ENCODE assay signal across 8 cellular contexts in genomic region chr9:72856985-72857631, GRCh38.
DNase-seq lines count a peak whose midpoint lies in the region; ATAC-seq and TF ChIP-seq lines count a peak whose summit lies in the region.

No MANE protein-coding gene starts in this region.

- TF ChIP-seq POLR2A in IMR-90 (IDR thresholded peaks at IDR 0.05; ENCODE audit: low read depth, low read length) (no peak), gastrocnemius medialis (IDR thresholded peaks at IDR 0.05) (no peak)

- H3K36me3 ChIP-seq in IMR-90 (ENCODE audit: control insufficient read depth, insufficient read depth, low read length) (no peaks in the 10 kb centered on the region), WERI-Rb-1 (no peaks in the 10 kb centered on the region), gastrocnemius medialis (no peaks in the 10 kb centered on the region)

- peak; percentile 12 for TF ChIP-seq CTCF in natural killer cell (IDR thresholded peaks at IDR 0.05)
- TF ChIP-seq CTCF in IMR-90 (conservative IDR thresholded peaks at IDR 0.05; ENCODE audit: low read depth, low read length): peak; percentile 50
- TF ChIP-seq CTCF in WERI-Rb-1 (IDR thresholded peaks at IDR 0.05; ENCODE audit: low read depth, low read length): peak; percentile 51
- peak; percentile 19 to 66 (median 47) for TF ChIP-seq CTCF in gastrocnemius medialis (IDR thresholded peaks at IDR 0.05 in 4 of 5, conservative IDR thresholded peaks at IDR 0.05 in 1 of 5)

- TF ChIP-seq RAD21 in IMR-90 (IDR thresholded peaks at IDR 0.05; ENCODE audit: low read length): peak; percentile 33; the same call in 1 of the 2 replicates

- intact Hi-C loops in natural killer cell (cut with micrococcal nuclease) (loop anchor here (1.0 kb wide), 1 partner anchor 225 kb away; no protein-coding TSS in a partner anchor), IMR-90 (cut with micrococcal nuclease) (loop anchor here (1.0 to 2.0 kb wide), 3 partner anchors 166 to 328 kb away; no protein-coding TSS in a partner anchor), left cardiac atrium (cut with DNase I) (loop anchor here in 1 of 2 donors (2.0 to 10.0 kb wide), 3 partner anchors 165 to 328 kb away; no protein-coding TSS in a partner anchor), gastrocnemius medialis (cut with DNase I; ENCODE audit: low total_unique reads) (loop anchor here (5.0 kb wide), 3 partner anchors 165 to 325 kb away; no protein-coding TSS in a partner anchor)

- no peak overlapping the region for H3K4me3 Mint-ChIP-seq in natural killer cell
- H3K4me3 Mint-ChIP-seq in natural killer cell treated with Interleukin-12 subunit alpha and Interleukin-12 subunit beta and Interleukin-15 and Interleukin-18, amount 100 ng/mL, for 72 hours: no peak overlapping the region

- no peak overlapping the region for H3K56ac ChIP-seq in IMR-90 (ENCODE audit: extremely low read depth, insufficient read depth, low read length)

- no peak overlapping the region for H3K4me2 ChIP-seq in IMR-90 (ENCODE audit: low read depth, low read length)

- H3K4me3 ChIP-seq in IMR-90 (ENCODE audit: insufficient read depth, low read depth, low read length) (no peak overlapping the region), WERI-Rb-1 (ENCODE audit: low read depth, low read length) (no peak overlapping the region), gastrocnemius medialis (no peak overlapping the region)

- POLR2A ChIA-PET in IMR-90 (lab: Charles Lee; ENCODE audit: unreplicated experiment): no interaction called here

- CTCF ChIA-PET in IMR-90 (lab: Yijun Ruan, JAX): interaction anchor here (0.6 to 1.9 kb wide), 12 partner anchors 11 to 1664 kb away, joined by 3 to 6 read pairs (median 4); no protein-coding TSS in a partner anchor

- no peak overlapping the region for H2BK120ac ChIP-seq in IMR-90 (ENCODE audit: low read depth, low read length)

- no peaks in the 10 kb centered on the region for H3K4me1 Mint-ChIP-seq in natural killer cell
- H3K4me1 Mint-ChIP-seq in natural killer cell treated with Interleukin-12 subunit alpha and Interleukin-12 subunit beta and Interleukin-15 and Interleukin-18, amount 100 ng/mL, for 72 hours (ENCODE audit: low read depth in 2 of 2): no peaks in the 10 kb centered on the region

- no peak overlapping the region for H2AFZ ChIP-seq in IMR-90 (replicated peaks; ENCODE audit: low read length, poor library complexity)

- no peak overlapping the region for H3K23ac ChIP-seq in IMR-90 (ENCODE audit: low read depth, low read length)

- no TSS peak for BruUV-seq in IMR-90 (replicated peaks; lab: Mats Ljungman, UMichigan)

- no peak overlapping the region for H3K27ac Mint-ChIP-seq in natural killer cell
- H3K27ac Mint-ChIP-seq in natural killer cell treated with Interleukin-12 subunit alpha and Interleukin-12 subunit beta and Interleukin-15 and Interleukin-18, amount 100 ng/mL, for 72 hours: no peak overlapping the region

- no peak overlapping the region for H2BK5ac ChIP-seq in IMR-90 (ENCODE audit: low read depth, low read length, poor library complexity, severe bottlenecking)

- in situ Hi-C loops in IMR-90 (cut with MboI; ENCODE audit: low sequenced_read_pairs): loop anchor here (10.0 kb wide), 2 partner anchors 168 to 328 kb away; no protein-coding TSS in a partner anchor
- in situ Hi-C loops in gastrocnemius medialis (cut with MboI; ENCODE audit: low sequenced_read_pairs in 4 of 4): loop anchor here (5.0 to 25.0 kb wide), 7 partner anchors 160 to 330 kb away; no protein-coding TSS in a partner anchor

- H2AK5ac ChIP-seq in IMR-90 (ENCODE audit: low read depth, low read length): no peak overlapping the region

- no peak overlapping the region for H3K14ac ChIP-seq in IMR-90 (replicated peaks; ENCODE audit: low read depth, low read length)

- H3K36me3 Mint-ChIP-seq in natural killer cell: no peaks in the 10 kb centered on the region
- no peaks in the 10 kb centered on the region for H3K36me3 Mint-ChIP-seq in natural killer cell treated with Interleukin-12 subunit alpha and Interleukin-12 subunit beta and Interleukin-15 and Interleukin-18, amount 100 ng/mL, for 72 hours

- no peak overlapping the region for H2BK20ac ChIP-seq in IMR-90 (ENCODE audit: low read depth, low read length)

- no peaks in the 10 kb centered on the region for H4K20me1 ChIP-seq in IMR-90 (ENCODE audit: insufficient read depth, low read length)

- WGBS in IMR-90 (ENCODE audit: extremely low coverage in 2 of 2, insufficient read length in 1 of 2), 2 experiments: no CpG with 5 or more reads among the region's 6 CpGs

- H3K4me1 ChIP-seq in IMR-90 (ENCODE audit: control insufficient read depth, insufficient read depth, low read length) (no peaks in the 10 kb centered on the region; the same call in 1 of the 2 replicates), gastrocnemius medialis (peaks cover 15 to 18% of the 10 kb centered on the region in 2 donors)

- no peak overlapping the region for H4K91ac ChIP-seq in IMR-90 (ENCODE audit: insufficient read depth, low read depth, low read length)

- H3K9me3 Mint-ChIP-seq in natural killer cell: no peaks in the 10 kb centered on the region
- H3K9me3 Mint-ChIP-seq in natural killer cell treated with Interleukin-12 subunit alpha and Interleukin-12 subunit beta and Interleukin-15 and Interleukin-18, amount 100 ng/mL, for 72 hours: no peaks in the 10 kb centered on the region

- H3K18ac ChIP-seq in IMR-90 (ENCODE audit: low read depth, low read length): no peak overlapping the region

- no peaks in the 10 kb centered on the region for H3K27me3 Mint-ChIP-seq in natural killer cell (ENCODE audit: low read depth in 2 of 2)
- H3K27me3 Mint-ChIP-seq in natural killer cell treated with Interleukin-12 subunit alpha and Interleukin-12 subunit beta and Interleukin-15 and Interleukin-18, amount 100 ng/mL, for 72 hours: peaks cover 6 to 7% of the 10 kb centered on the region in 2 donors

- H3K9me1 ChIP-seq in IMR-90 (ENCODE audit: insufficient read depth, low read length): no peaks in the 10 kb centered on the region

- no peak for DNase-seq in natural killer cell
- DNase-seq in natural killer cell treated with Interleukin-12 subunit alpha and Interleukin-12 subunit beta and Interleukin-15 and Interleukin-18, amount 100 ng/mL, for 72 hours (ENCODE audit: low spot score): no peak
- peak; percentile 56 for DNase-seq in IMR-90
- peak; percentile 17 for DNase-seq in WERI-Rb-1
- DNase-seq in left cardiac atrium: no peak
- DNase-seq in gastrocnemius medialis: no peak
- no peak for DNase-seq in occipital lobe (lab: John Stamatoyannopoulos, UW)
- no peak for DNase-seq in NCI-H345 treated with DMSO at 0.1 percent for 48 hours (lab: John Stamatoyannopoulos, UW; ENCODE audit: unreplicated experiment)

- H3K27me3 ChIP-seq in IMR-90 (ENCODE audit: control insufficient read depth, insufficient read depth, low read length) (no peaks in the 10 kb centered on the region), WERI-Rb-1 (ENCODE audit: insufficient read depth, low read depth, severe bottlenecking) (no peaks in the 10 kb centered on the region), gastrocnemius medialis (no peaks in the 10 kb centered on the region)

- no peak overlapping the region for H3K4ac ChIP-seq in IMR-90 (ENCODE audit: low read depth, low read length)

- ATAC-seq in natural killer cell (no peak), IMR-90 (ENCODE audit: low read depth) (peak; percentile 69), left cardiac atrium (peak; percentile 75 to 77), gastrocnemius medialis (peak; percentile 64 to 77)
- ATAC-seq in natural killer cell treated with Interleukin-12 subunit alpha and Interleukin-12 subunit beta and Interleukin-15 and Interleukin-18, amount 100 ng/mL, for 72 hours: no peak

- H3K27ac ChIP-seq in IMR-90 (ENCODE audit: insufficient read depth, low read length) (no peak overlapping the region), WERI-Rb-1 (no peak overlapping the region), gastrocnemius medialis (peak overlapping the region in 2 of 4 donors; percentile 16 to 17)

- no peak overlapping the region for H3K9ac ChIP-seq in IMR-90 (ENCODE audit: low read depth, low read length)

- dilution Hi-C loops in IMR-90 (cut with HindIII; ENCODE audit: low sequenced_read_pairs, unreplicated experiment): no loop called here

- no peak overlapping the region for H4K5ac ChIP-seq in IMR-90 (ENCODE audit: low read depth, low read length)

- no peak overlapping the region for H4K8ac ChIP-seq in IMR-90 (ENCODE audit: low read depth in 2 of 2, low read length in 2 of 2)

- no peak overlapping the region for H2BK15ac ChIP-seq in IMR-90 (ENCODE audit: low read depth, low read length)

- H3K79me1 ChIP-seq in IMR-90 (ENCODE audit: low read depth in 1 of 2, low read length in 2 of 2): no peaks in the 10 kb centered on the region

- no peaks in the 10 kb centered on the region for H3K9me3 ChIP-seq in IMR-90 (ENCODE audit: control insufficient read depth, insufficient read depth, low read length)
- no peaks in the 10 kb centered on the region for H3K9me3 ChIP-seq in WERI-Rb-1 (ENCODE audit: severe bottlenecking)
- H3K9me3 ChIP-seq in gastrocnemius medialis: no peaks in the 10 kb centered on the region

- H2AK9ac ChIP-seq in IMR-90 (replicated peaks; ENCODE audit: low read depth, low read length, poor library complexity): no peak overlapping the region

TF ChIP-seq in IMR-90, 13 proteins besides CTCF, POLR2A, EP300 and RAD21:
- no peak for TF ChIP-seq FOS (IDR thresholded peaks at IDR 0.05; ENCODE audit: low read depth, low read length)
- TF ChIP-seq CEBPB (IDR thresholded peaks at IDR 0.05; ENCODE audit: low read depth, low read length): no peak
- TF ChIP-seq RFX5 (IDR thresholded peaks at IDR 0.05; ENCODE audit: low read depth, low read length): no peak
- peak; percentile 55 for TF ChIP-seq SMC3 (IDR thresholded peaks at IDR 0.05; ENCODE audit: low read depth, low read length)
- TF ChIP-seq MAFK (IDR thresholded peaks at IDR 0.05; ENCODE audit: low read depth, low read length): peak; percentile 69
- TF ChIP-seq NFE2L2 (IDR thresholded peaks at IDR 0.05; ENCODE audit: low read depth, low read length): no peak
- TF ChIP-seq ELK1 (IDR thresholded peaks at IDR 0.05; ENCODE audit: borderline replicate concordance, low read depth, low read length): no peak

Comparison
In these comparisons a context has a peak if more than half of its experiments do, and no peak if none do; other contexts are left out.
1. ATAC-seq: peak in IMR-90 (single experiment), left cardiac atrium (2 of 2) and gastrocnemius medialis (2 of 2); none in natural killer cell (0 of 3) and natural killer cell treated with Interleukin-12 subunit alpha and Interleukin-12 subunit beta and Interleukin-15 and Interleukin-18, amount 100 ng/mL, for 72 hours (0 of 2).
2. DNase-seq: peak in IMR-90 (single experiment) and WERI-Rb-1 (single experiment); none in natural killer cell (single experiment), natural killer cell treated with Interleukin-12 subunit alpha and Interleukin-12 subunit beta and Interleukin-15 and Interleukin-18, amount 100 ng/mL, for 72 hours (single experiment), left cardiac atrium (single experiment), gastrocnemius medialis (0 of 2), occipital lobe (single experiment) and NCI-H345 treated with DMSO at 0.1 percent for 48 hours (single experiment).
3. Peak in every context shown above with its lines, with median percentiles within 50 percentile points of each other: CTCF ChIP-seq.